In genomic region chr5:179678238-179679013, GRCh38 we compare ENCODE assay signal across 8 cellular contexts. TPM values are rescaled to one million over a fixed set of nuclear protein-coding genes. Genes with fewer than 3 reads are reported as not detected.
A peak's percentile ranks its signal among the peaks of the same experiment; 100 is the strongest.
DNase-seq lines count a peak whose midpoint lies in the region; ATAC-seq and TF ChIP-seq lines count a peak whose summit lies in the region.

No MANE protein-coding gene starts in this region.

- H3K4me1 ChIP-seq in OCI-LY3 (ENCODE audit: low read length) (peaks cover 13% of the 10 kb centered on the region), mucosa of descending colon (ENCODE audit: low read depth) (peaks cover 14% of the 10 kb centered on the region)

- peaks cover 6% of the 10 kb centered on the region for H3K36me3 ChIP-seq in OCI-LY3 (replicated peaks; ENCODE audit: low read depth, low read length)
- H3K36me3 ChIP-seq in mucosa of descending colon (ENCODE audit: low read depth): no peaks in the 10 kb centered on the region

- H3K27ac ChIP-seq in OCI-LY3 (ENCODE audit: low read length): peak overlapping the region; percentile 66
- peak overlapping the region; percentile 40 for H3K27ac ChIP-seq in epithelial cell of prostate

- H3K27me3 ChIP-seq in OCI-LY3 (ENCODE audit: low read depth, low read length): no peaks in the 10 kb centered on the region

- ATAC-seq in GM21528 (IDR thresholded peaks at IDR 0.05; ENCODE audit: low FRiP score, unreplicated experiment) (peak; percentile 91), mucosa of descending colon (peak; percentile 97)

- H3K79me2 ChIP-seq in OCI-LY3 (ENCODE audit: low read length): peaks cover 27% of the 10 kb centered on the region

- peak overlapping the region; percentile 99 for H3K9ac ChIP-seq in OCI-LY3 (ENCODE audit: low read length)

- TF ChIP-seq CTCF in OCI-LY3 (IDR thresholded peaks at IDR 0.05; ENCODE audit: low read depth, low read length): no peak
- no peak for TF ChIP-seq CTCF in mucosa of descending colon (IDR thresholded peaks at IDR 0.05)

- H3K9me3 ChIP-seq in OCI-LY3 (ENCODE audit: insufficient read depth, low read length) (no peaks in the 10 kb centered on the region), mucosa of descending colon (no peaks in the 10 kb centered on the region)

- H2AFZ ChIP-seq in OCI-LY3 (ENCODE audit: low read depth, low read length): peak overlapping the region; percentile 74

- intact Hi-C loops in mucosa of descending colon (cut with DNase I, micrococcal nuclease): no loop called here

- H3K4me3 ChIP-seq in OCI-LY3 (ENCODE audit: low read length) (peak overlapping the region; percentile 97), mucosa of descending colon (peak overlapping the region; percentile 42)

- peak overlapping the region; percentile 86 for H3K4me2 ChIP-seq in OCI-LY3 (ENCODE audit: low read length)

- peak; percentile 99 for DNase-seq in DMS 273 (lab: John Stamatoyannopoulos, UW; ENCODE audit: unreplicated experiment)
- peak; percentile 94 for DNase-seq in HuH-7 (ENCODE audit: low spot score)
- DNase-seq in activated T-cell treated with anti-CD3 and anti-CD28 coated beads for 4 hours: peak; percentile 82
- DNase-seq in epithelial cell of prostate (ENCODE audit: low read depth, low spot score): peak; percentile 72
- DNase-seq in mucosa of descending colon: peak; percentile 96 to 97 (median 97)
- peak; percentile 91 to 93 for DNase-seq in stimulated activated CD8-positive, alpha-beta memory T cell treated with anti-CD3 and anti-CD28 coated beads, Interleukin-2, amount 100 ng/mL, for 48 hours (ENCODE audit: low read depth in 2 of 2)

- H4K20me1 ChIP-seq in OCI-LY3 (ENCODE audit: insufficient read depth, low read length): no peaks in the 10 kb centered on the region

RNA-seq across cellular contexts. Expression of gene CBY3, which starts 2.4 kb away (rescaled TPM):
- total RNA-seq in mucosa of descending colon: not detected

RNA-seq across cellular contexts. Expression of gene CANX, which starts 20.3 kb away (rescaled TPM):
- 100 to 1,000 TPM; 485 to 598 (median 521) TPM for total RNA-seq in mucosa of descending colon

RNA-seq across cellular contexts. Expression of gene MAML1, which starts 54.2 kb away (rescaled TPM):
- total RNA-seq in mucosa of descending colon: 10 to 100 TPM; 26.0 to 34.0 (median 28.6) TPM

RNA-seq across cellular contexts. Expression of gene HNRNPH1, which starts 55.0 kb away (rescaled TPM):
- 100 to 1,000 TPM; 453 to 475 (median 473) TPM for total RNA-seq in mucosa of descending colon

Comparison
In these comparisons a context has a peak if more than half of its experiments do, and no peak if none do; other contexts are left out.
1. Peak in every context shown above with its lines: DNase-seq, ATAC-seq, H3K4me3 ChIP-seq and H3K27ac ChIP-seq.